Comparison of ENCODE assay signal across 8 cellular contexts in genomic region chr16:89217138-89217387, GRCh38. TPM values are rescaled to one million over a fixed set of nuclear protein-coding genes. Genes with fewer than 3 reads are reported as not detected.
DNase-seq lines count a peak whose midpoint lies in the region; ATAC-seq and TF ChIP-seq lines count a peak whose summit lies in the region.

No MANE protein-coding gene starts in this region.

- peak overlapping the region; percentile 93 for H3K4me3 Mint-ChIP-seq in CD8-positive, alpha-beta T cell
- H3K4me3 Mint-ChIP-seq in osteocyte (ENCODE audit: unreplicated experiment) = peak overlapping the region; percentile 86

- BruUV-seq in Panc1 (replicated peaks; lab: Mats Ljungman, UMichigan) = TSS peak; percentile 98

- no peaks in the 10 kb centered on the region for H3K27me3 Mint-ChIP-seq in CD8-positive, alpha-beta T cell (ENCODE audit: low read depth)
- no peaks in the 10 kb centered on the region for H3K27me3 Mint-ChIP-seq in osteocyte (ENCODE audit: unreplicated experiment)

- in situ Hi-C loops in Panc1 (cut with HindIII; ENCODE audit: low pct_unique_long_range_greater_than_20kb, low sequenced_read_pairs) = no loop called here

- peaks cover 7% of the 10 kb centered on the region for H3K36me3 ChIP-seq in CD8-positive, alpha-beta T cell (ENCODE audit: insufficient read depth, low read length)
- peaks cover 12% of the 10 kb centered on the region; the same call in 1 of the 2 replicates for H3K36me3 ChIP-seq in Panc1 (ENCODE audit: control insufficient read depth, insufficient read depth, low read length)

- H3K4me1 Mint-ChIP-seq in CD8-positive, alpha-beta T cell (ENCODE audit: low read depth) = peaks cover 35% of the 10 kb centered on the region
- peaks cover 16% of the 10 kb centered on the region for H3K4me1 Mint-ChIP-seq in osteocyte (ENCODE audit: unreplicated experiment)

- peak overlapping the region; percentile 83 for H3K27ac Mint-ChIP-seq in CD8-positive, alpha-beta T cell
- peak overlapping the region; percentile 82 for H3K27ac Mint-ChIP-seq in osteocyte (ENCODE audit: unreplicated experiment)

- peaks cover 27% of the 10 kb centered on the region for H3K36me3 Mint-ChIP-seq in CD8-positive, alpha-beta T cell
- peaks cover 7% of the 10 kb centered on the region for H3K36me3 Mint-ChIP-seq in osteocyte (ENCODE audit: unreplicated experiment)

- CTCF ChIA-PET in CD8-positive, alpha-beta T cell (lab: Charles Lee) = interaction anchor here (0.7 to 2.2 kb wide), 4 partner anchors 24 to 408 kb away, joined by 3 to 5 read pairs (median 4); no protein-coding TSS in a partner anchor
- CTCF ChIA-PET in Panc1 (lab: Charles Lee) = no interaction called here

- POLR2A ChIA-PET in CD8-positive, alpha-beta T cell (lab: Charles Lee) = interaction anchor here (1.0 to 1.2 kb wide), 4 partner anchors 23 to 360 kb away, joined by 3 to 7 read pairs (median 4); partner anchors contain the start of genes GALNS and TRAPPC2L
- POLR2A ChIA-PET in Panc1 (lab: Charles Lee) = interaction anchor here (0.6 kb wide), 1 partner anchor 76 kb away, joined by 4 read pairs; no protein-coding TSS in a partner anchor

- intact Hi-C loops in CD8-positive, alpha-beta T cell (cut with DNase I, micrococcal nuclease) = loop anchor here (1.0 to 2.0 kb wide), 9 partner anchors 23 to 647 kb away; partner anchors contain the start of genes SPG7 (in 2 of the 2), TRAPPC2L (in 2 of the 2) and ZC3H18 (in 2 of the 2)
- intact Hi-C loops in Panc1 (cut with micrococcal nuclease; ENCODE audit: unreplicated experiment) = no loop called here

- no peak for ATAC-seq in CD8-positive, alpha-beta T cell
- ATAC-seq in Panc1 (no peak), GM18867 (IDR thresholded peaks at IDR 0.05; ENCODE audit: unreplicated experiment) (no peak), HG02981 (IDR thresholded peaks at IDR 0.05; ENCODE audit: unreplicated experiment) (no peak)

- TF ChIP-seq CTCF in CD8-positive, alpha-beta T cell (IDR thresholded peaks at IDR 0.05) = no peak
- no peak for TF ChIP-seq CTCF in Panc1 (IDR thresholded peaks at IDR 0.05)
- TF ChIP-seq CTCF in epithelial cell of esophagus (IDR thresholded peaks at IDR 0.05; ENCODE audit: insufficient read depth, low read depth, low read length, missing control alignments) = no peak
- TF ChIP-seq CTCF in osteocyte (IDR thresholded peaks at IDR 0.05) = no peak

- H3K4me1 ChIP-seq in CD8-positive, alpha-beta T cell (ENCODE audit: insufficient read depth, low read length) = peaks cover 16% of the 10 kb centered on the region
- H3K4me1 ChIP-seq in Panc1 (ENCODE audit: control insufficient read depth, insufficient read depth, low read length) = no peaks in the 10 kb centered on the region

- no peak for DNase-seq in CD8-positive, alpha-beta T cell
- DNase-seq in Panc1 (ENCODE audit: low read depth, low spot score) = no peak
- DNase-seq in epithelial cell of esophagus (ENCODE audit: low read depth) = no peak
- DNase-seq in osteocyte (ENCODE audit: extremely low spot score, unreplicated experiment) = no peak
- no peak for DNase-seq in HuH-7.5 (ENCODE audit: low spot score)
- no peak for DNase-seq in stimulated activated naive CD4-positive, alpha-beta T cell (lab: John Stamatoyannopoulos, UW)

- no peaks in the 10 kb centered on the region for H3K9me3 Mint-ChIP-seq in CD8-positive, alpha-beta T cell
- no peaks in the 10 kb centered on the region for H3K9me3 Mint-ChIP-seq in osteocyte (ENCODE audit: unreplicated experiment)

- no peaks in the 10 kb centered on the region for H3K9me3 ChIP-seq in CD8-positive, alpha-beta T cell (ENCODE audit: low read length)
- H3K9me3 ChIP-seq in Panc1 (ENCODE audit: control insufficient read depth, insufficient read depth, low read depth, low read length) = no peaks in the 10 kb centered on the region

- peak overlapping the region; percentile 90 for H3K4me3 ChIP-seq in CD8-positive, alpha-beta T cell (ENCODE audit: low read depth, low read length)
- H3K4me3 ChIP-seq in Panc1 (ENCODE audit: low read depth in 2 of 2, low read length in 2 of 2) = peak overlapping the region; percentile 85 to 92
- H3K4me3 ChIP-seq in epithelial cell of esophagus (ENCODE audit: low read length) = peak overlapping the region; percentile 93

- H3K27ac ChIP-seq in CD8-positive, alpha-beta T cell (ENCODE audit: low read depth, low read length) = peak overlapping the region; percentile 95
- H3K27ac ChIP-seq in Panc1 (ENCODE audit: low read length) = peak overlapping the region; percentile 82

- no peaks in the 10 kb centered on the region for H3K27me3 ChIP-seq in CD8-positive, alpha-beta T cell (ENCODE audit: insufficient read depth, low read length)
- H3K27me3 ChIP-seq in Panc1 (ENCODE audit: control insufficient read depth, insufficient read depth, low read length) = no peaks in the 10 kb centered on the region

RNA-seq across cellular contexts. Expression of gene ZNF778, which starts 0.4 kb away (rescaled TPM):
- total RNA-seq in CD8-positive, alpha-beta T cell = 1 to 10 TPM; 8.4 to 8.9 TPM
- total RNA-seq in Panc1 (2021; ENCODE audit: unreplicated experiment) (15.0 TPM), osteocyte (8.6 and 10.5 TPM in 2 replicates)
- polyA plus RNA-seq in Panc1 (2012; ENCODE audit: insufficient read length) = 4.9 TPM

RNA-seq across cellular contexts. Expression of gene SLC22A31, which starts 16.7 kb away (rescaled TPM):
- total RNA-seq in CD8-positive, alpha-beta T cell = under 1 TPM in 1 of 2 experiments, not detected in 1; 0.33 TPM
- 4.5 TPM for total RNA-seq in Panc1 (2021; ENCODE audit: unreplicated experiment)
- 4.5 TPM for polyA plus RNA-seq in Panc1 (2012; ENCODE audit: insufficient read length)
- total RNA-seq in osteocyte = not detected in 2 replicates

RNA-seq across cellular contexts. Expression of gene CDH15, which starts 45.5 kb away (rescaled TPM):
- total RNA-seq in CD8-positive, alpha-beta T cell = under 1 TPM in 1 of 2 experiments, not detected in 1; 0.24 TPM
- 0.51 TPM for total RNA-seq in Panc1 (2021; ENCODE audit: unreplicated experiment)
- 0.71 TPM for polyA plus RNA-seq in Panc1 (2012; ENCODE audit: insufficient read length)
- 0.13 and 0.35 TPM in 2 replicates for total RNA-seq in osteocyte
